16 cellular contexts compared by ENCODE assay signal in the genomic region with DNA sequence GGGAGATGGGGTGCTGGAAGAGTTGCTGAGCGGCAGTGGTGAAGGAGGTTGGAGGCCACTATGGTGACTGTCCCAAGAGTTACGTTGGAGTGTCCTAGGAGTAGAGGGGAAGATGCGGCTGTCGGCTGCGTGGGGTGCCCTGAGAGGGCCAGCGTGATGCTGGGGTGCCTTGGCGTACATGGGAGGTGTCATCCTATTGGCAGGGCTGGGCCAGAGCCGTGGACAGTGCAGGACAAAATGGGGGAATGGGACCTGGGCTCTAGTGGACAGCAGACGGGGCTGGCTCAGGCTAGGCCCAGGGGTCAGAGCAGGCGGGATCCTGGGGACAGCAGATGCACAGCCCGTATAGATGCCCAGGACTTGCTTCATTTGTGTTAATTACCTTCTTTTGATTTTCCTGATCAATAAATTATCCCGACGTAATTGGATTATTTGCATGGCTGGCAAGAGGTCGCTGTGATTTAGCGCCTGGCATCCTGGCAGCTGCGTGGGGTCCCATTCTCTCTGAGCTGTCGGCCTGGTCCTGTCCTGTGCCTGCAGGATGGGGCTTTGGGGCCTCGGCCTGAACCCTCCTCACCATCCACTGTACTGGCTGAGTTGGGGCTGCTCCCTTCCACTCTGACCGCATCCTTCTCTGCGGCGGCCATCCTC.
A peak's percentile ranks its signal among the peaks of the same experiment; 100 is the strongest.
DNase-seq lines count a peak whose midpoint lies in the region; ATAC-seq and TF ChIP-seq lines count a peak whose summit lies in the region.
"Had no signal": no experiment of that assay in that cellular context is flagged by ENCODE, and none has a peak within 500 bp of the region (broad histone marks: within the 10 kb centered on the region; RNA-seq: fewer than 3 reads in every experiment).

No MANE protein-coding gene starts in this region.

- TF ChIP-seq EP300 in ovary (IDR thresholded peaks at IDR 0.05): no peak

- peaks cover 14% of the 10 kb centered on the region for H3K9me3 Mint-ChIP-seq in chondrocyte (ENCODE audit: low read depth)
- H3K9me3 Mint-ChIP-seq in neural crest cell: no peaks in the 10 kb centered on the region

- no peaks in the 10 kb centered on the region for H3K4me1 Mint-ChIP-seq in chondrocyte (ENCODE audit: low read depth)
- H3K4me1 Mint-ChIP-seq in neural crest cell: peaks cover 8% of the 10 kb centered on the region
- H3K4me1 Mint-ChIP-seq: B cell had no signal

- H3K36me3 ChIP-seq in heart left ventricle: no peaks in the 10 kb centered on the region
- no peaks in the 10 kb centered on the region for H3K36me3 ChIP-seq in ovary

- 93 to 96% (median 95%) methylated on average over 21 of the region's 21 CpGs for WGBS in heart left ventricle, 4 donors
- WGBS in ovary, 3 donors: 92 to 94% (median 94%) methylated on average over 21 of the region's 21 CpGs

- peaks cover 31% of the 10 kb centered on the region for H3K27me3 Mint-ChIP-seq in chondrocyte (ENCODE audit: low read depth)
- H3K27me3 Mint-ChIP-seq in neural crest cell (ENCODE audit: low read depth): peaks cover 19% of the 10 kb centered on the region
- H3K27me3 Mint-ChIP-seq: CD4-positive, alpha-beta memory T cell had no signal

- TF ChIP-seq CTCF in heart left ventricle (IDR thresholded peaks at IDR 0.05) (no peak), chondrocyte (IDR thresholded peaks at IDR 0.05) (no peak), neural crest cell (conservative IDR thresholded peaks at IDR 0.05) (no peak), ovary (IDR thresholded peaks at IDR 0.05) (no peak)

- H3K27me3 ChIP-seq in heart left ventricle (peaks cover 0 to 25% (median 0%) of the 10 kb centered on the region in 9 donors), ovary (no peaks in the 10 kb centered on the region)

- ATAC-seq in heart left ventricle (no peak), left ventricle myocardium superior (no peak), HG02623 (IDR thresholded peaks at IDR 0.05; ENCODE audit: unreplicated experiment) (no peak)
- ATAC-seq: HCT116 had no signal

- no peak overlapping the region for H3K27ac ChIP-seq in heart left ventricle
- H3K27ac ChIP-seq in ovary: no peak overlapping the region
- H3K27ac ChIP-seq: GM23248, HL-60 had no signal

- intact Hi-C loops in heart left ventricle (cut with DNase I): loop anchor here in 1 of 10 donors (10.0 kb wide), 1 partner anchor 189 kb away; no protein-coding TSS in a partner anchor
- intact Hi-C loops in left ventricle myocardium superior (cut with micrococcal nuclease): no loop called here
- intact Hi-C loops in ovary (cut with DNase I): no loop called here

- H3K4me3 Mint-ChIP-seq in chondrocyte (ENCODE audit: unreplicated experiment) (no peak overlapping the region), neural crest cell (no peak overlapping the region)
- H3K4me3 Mint-ChIP-seq: B cell; CD4-positive, alpha-beta memory T cell had no signal

- no peak for TF ChIP-seq POLR2A in heart left ventricle (IDR thresholded peaks at IDR 0.05)
- TF ChIP-seq POLR2A in ovary (IDR thresholded peaks at IDR 0.05): no peak

- H3K9me3 ChIP-seq in heart left ventricle (peaks cover 0 to 16% (median 1%) of the 10 kb centered on the region in 12 donors), ovary (peaks cover 0 to 3% of the 10 kb centered on the region in 2 donors)

- H3K4me1 ChIP-seq in heart left ventricle: no peaks in the 10 kb centered on the region
- H3K4me1 ChIP-seq in ovary (ENCODE audit: insufficient read depth): no peaks in the 10 kb centered on the region

- H3K4me3 ChIP-seq in heart left ventricle (no peak overlapping the region), ovary (no peak overlapping the region)
- H3K4me3 ChIP-seq: GM23248 had no signal

- H3K36me3 Mint-ChIP-seq in chondrocyte (ENCODE audit: low read depth) (peaks cover 1% of the 10 kb centered on the region), neural crest cell (ENCODE audit: low read depth) (no peaks in the 10 kb centered on the region)

- H3K27ac Mint-ChIP-seq in chondrocyte (ENCODE audit: unreplicated experiment): no peak overlapping the region
- H3K27ac Mint-ChIP-seq in neural crest cell (ENCODE audit: unreplicated experiment): peak overlapping the region; percentile 93
- H3K27ac Mint-ChIP-seq: B cell had no signal

- DNase-seq in heart left ventricle (peak in 3 of 5 donors; percentile 12 to 40 (median 17)), left ventricle myocardium superior (no peak), chondrocyte (ENCODE audit: low spot score) (peak; percentile 79), neural crest cell (ENCODE audit: low read depth, low spot score) (no peak), superior temporal gyrus (ENCODE audit: extremely low spot score) (no peak), ovary (no peak)
- DNase-seq: C1 segment of cervical spinal cord; CD4-positive, alpha-beta memory T cell; DMS153; DMS79 treated with DMSO at 0.1 percent for 48 hours; EL; GM23248 had no signal

Comparison
In these comparisons a context has a peak if more than half of its experiments do, and no peak if none do; other contexts are left out.
1. DNase-seq: peak in heart left ventricle (3 of 5) and chondrocyte (single experiment); none in left ventricle myocardium superior (single experiment), neural crest cell (single experiment), superior temporal gyrus (single experiment) and ovary (0 of 5).